In the genomic region with DNA sequence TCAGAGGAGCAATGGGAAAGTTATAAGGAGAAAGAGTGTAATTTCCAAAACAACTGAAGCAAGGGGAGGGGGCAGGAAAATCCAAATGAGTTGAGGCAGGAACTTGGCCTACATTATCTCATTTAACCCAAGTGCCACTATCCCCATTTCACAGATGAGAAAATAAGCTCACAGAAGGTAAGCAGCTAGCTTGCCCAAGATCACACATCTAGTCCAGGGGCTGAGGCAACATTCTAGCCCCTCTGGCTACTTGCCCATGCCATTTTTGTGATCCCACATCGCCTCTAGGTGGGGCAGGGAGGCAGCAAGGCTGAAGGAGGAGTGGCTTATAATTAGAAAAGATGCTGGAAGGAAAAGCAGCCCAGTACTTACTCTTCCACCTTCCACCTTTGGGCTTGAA, we compare ENCODE assay signal across 8 cellular contexts.
DNase-seq lines count a peak whose midpoint lies in the region; ATAC-seq and TF ChIP-seq lines count a peak whose summit lies in the region.

No MANE protein-coding gene starts in this region.

- no peak for ATAC-seq in HG03159 (IDR thresholded peaks at IDR 0.05; ENCODE audit: unreplicated experiment)
- no peak for ATAC-seq in HG03378 (IDR thresholded peaks at IDR 0.05; ENCODE audit: unreplicated experiment)

- in situ Hi-C loops in ACHN (cut with HindIII; ENCODE audit: low pct_ligation_motif_present, low pct_unique_long_range_greater_than_20kb, low sequenced_read_pairs): no loop called here

- DNase-seq in ACHN (peak; percentile 38), ELF-1 (ENCODE audit: low read depth, low spot score) (peak; percentile 72), NCI-H146 treated with DMSO at 0.1 percent for 48 hours (lab: John Stamatoyannopoulos, UW; ENCODE audit: unreplicated experiment) (peak; percentile 10), choroid plexus epithelial cell (ENCODE audit: low read depth) (peak; percentile 28), NOMO-1 treated with dmso at 0.1 percent for 144 hours (lab: John Stamatoyannopoulos, UW; ENCODE audit: unreplicated experiment) (no peak), NCI-H510A (lab: John Stamatoyannopoulos, UW) (no peak)

- no peak overlapping the region for H3K4me3 ChIP-seq in choroid plexus epithelial cell (ENCODE audit: low read depth, low read length)

- TF ChIP-seq CTCF in choroid plexus epithelial cell (conservative IDR thresholded peaks at IDR 0.05; ENCODE audit: low read depth, low read length): peak; percentile 34

Comparison
In these comparisons a context has a peak if more than half of its experiments do, and no peak if none do; other contexts are left out.
1. DNase-seq: peak in ACHN (single experiment), ELF-1 (single experiment), NCI-H146 treated with DMSO at 0.1 percent for 48 hours (single experiment) and choroid plexus epithelial cell (single experiment); none in NOMO-1 treated with dmso at 0.1 percent for 144 hours (single experiment) and NCI-H510A (single experiment).